In genomic region chr7:111113263-111114017, GRCh38 we compare ENCODE assay signal across 11 cellular contexts. TPM values are rescaled to one million over a fixed set of nuclear protein-coding genes. Genes with fewer than 3 reads are reported as not detected.
A peak's percentile ranks its signal among the peaks of the same experiment; 100 is the strongest.
DNase-seq lines count a peak whose midpoint lies in the region; ATAC-seq lines count a peak whose summit lies in the region.
"Had no signal": no experiment of that assay in that cellular context is flagged by ENCODE, and none has a peak within 500 bp of the region (broad histone marks: within the 10 kb centered on the region; RNA-seq: fewer than 3 reads in every experiment).

No MANE protein-coding gene starts in this region.

- intact Hi-C loops in naive thymus-derived CD4-positive, alpha-beta T cell (cut with micrococcal nuclease): no loop called here
- intact Hi-C loops in left ventricle myocardium superior (cut with micrococcal nuclease): no loop called here

- no peaks in the 10 kb centered on the region for H3K27me3 Mint-ChIP-seq in naive thymus-derived CD4-positive, alpha-beta T cell
- H3K27me3 Mint-ChIP-seq: activated B cell treated with CpG ODN at 0.5 μM for 24 hours; natural killer cell treated with Interleukin-12 subunit alpha and Interleukin-12 subunit beta and Interleukin-15 and Interleukin-18, amount 100 ng/mL, for 72 hours had no signal

- peaks cover 0 to 66% (median 39%) of the 10 kb centered on the region in 5 donors for H3K36me3 Mint-ChIP-seq in naive thymus-derived CD4-positive, alpha-beta T cell
- H3K36me3 Mint-ChIP-seq: natural killer cell treated with Interleukin-12 subunit alpha and Interleukin-12 subunit beta and Interleukin-15 and Interleukin-18, amount 100 ng/mL, for 72 hours had no signal

- peak; percentile 85 for ATAC-seq in GM18508 (IDR thresholded peaks at IDR 0.05; ENCODE audit: insufficient read depth, unreplicated experiment)
- ATAC-seq in HG02840 (IDR thresholded peaks at IDR 0.05; ENCODE audit: low FRiP score, unreplicated experiment): peak; percentile 61
- no peak for ATAC-seq in naive thymus-derived CD4-positive, alpha-beta T cell
- ATAC-seq in left ventricle myocardium superior: no peak
- ATAC-seq: natural killer cell treated with Interleukin-12 subunit alpha and Interleukin-12 subunit beta and Interleukin-15 and Interleukin-18, amount 100 ng/mL, for 72 hours had no signal

- no peaks in the 10 kb centered on the region for H3K27me3 ChIP-seq in adipocyte (replicated peaks; ENCODE audit: control insufficient read depth, insufficient read depth, low read length)
- no peaks in the 10 kb centered on the region for H3K27me3 ChIP-seq in naive thymus-derived CD4-positive, alpha-beta T cell (ENCODE audit: control insufficient read depth in 2 of 2, insufficient read depth in 2 of 2, low read length in 2 of 2)

- peak; percentile 66 for DNase-seq in adipocyte (ENCODE audit: low read depth)
- DNase-seq in naive thymus-derived CD4-positive, alpha-beta T cell: no peak
- DNase-seq in NCI-H1105 (lab: John Stamatoyannopoulos, UW): no peak
- no peak for DNase-seq in NCI-H2107 treated with DMSO at 0.1 percent for 48 hours (lab: John Stamatoyannopoulos, UW; ENCODE audit: unreplicated experiment)
- DNase-seq in NCI-H2081 (lab: John Stamatoyannopoulos, UW): no peak
- DNase-seq in left ventricle myocardium superior: no peak
- DNase-seq: activated B cell treated with CpG ODN at 0.5 μM for 24 hours had no signal

- H3K9me3 ChIP-seq in adipocyte (ENCODE audit: control insufficient read depth, low read length): no peaks in the 10 kb centered on the region
- H3K9me3 ChIP-seq in naive thymus-derived CD4-positive, alpha-beta T cell (ENCODE audit: control insufficient read depth in 2 of 3, low read length in 3 of 3): no peaks in the 10 kb centered on the region

- H3K4me3 ChIP-seq in adipocyte (ENCODE audit: low read length): no peak overlapping the region
- no peak overlapping the region for H3K4me3 ChIP-seq in naive thymus-derived CD4-positive, alpha-beta T cell (ENCODE audit: low read length)

- peaks cover 3 to 50% (median 37%) of the 10 kb centered on the region in 7 donors for H3K4me1 Mint-ChIP-seq in naive thymus-derived CD4-positive, alpha-beta T cell

- H3K9me3 Mint-ChIP-seq in naive thymus-derived CD4-positive, alpha-beta T cell: peaks cover 0 to 6% (median 0%) of the 10 kb centered on the region in 11 donors
- H3K9me3 Mint-ChIP-seq: activated B cell treated with CpG ODN at 0.5 μM for 24 hours had no signal

- CTCF ChIA-PET in naive thymus-derived CD4-positive, alpha-beta T cell (lab: Charles Lee): no interaction called here

- no peak overlapping the region for H3K9ac ChIP-seq in adipocyte (ENCODE audit: low read length)

- peak overlapping the region in 5 of 9 donors; percentile 24 to 63 (median 38) for H3K27ac Mint-ChIP-seq in naive thymus-derived CD4-positive, alpha-beta T cell
- H3K27ac Mint-ChIP-seq: activated B cell treated with CpG ODN at 0.5 μM for 24 hours; natural killer cell treated with Interleukin-12 subunit alpha and Interleukin-12 subunit beta and Interleukin-15 and Interleukin-18, amount 100 ng/mL, for 72 hours had no signal

- H3K27ac ChIP-seq in naive thymus-derived CD4-positive, alpha-beta T cell (ENCODE audit: low read depth, low read length): no peak overlapping the region

- H3K4me1 ChIP-seq in adipocyte (ENCODE audit: control insufficient read depth, insufficient read depth, low read length): peaks cover 20% of the 10 kb centered on the region
- H3K4me1 ChIP-seq in naive thymus-derived CD4-positive, alpha-beta T cell (ENCODE audit: control insufficient read depth in 2 of 2, insufficient read depth in 2 of 2, low read length in 2 of 2): no peaks in the 10 kb centered on the region

- POLR2A ChIA-PET in naive thymus-derived CD4-positive, alpha-beta T cell (lab: Charles Lee): no interaction called here

- no peaks in the 10 kb centered on the region for H3K36me3 ChIP-seq in adipocyte (ENCODE audit: control insufficient read depth, insufficient read depth, low read length, severe bottlenecking)
- peaks cover 0 to 2% (median 0%) of the 10 kb centered on the region in 3 experiments for H3K36me3 ChIP-seq in naive thymus-derived CD4-positive, alpha-beta T cell (ENCODE audit: control insufficient read depth in 2 of 3, insufficient read depth in 3 of 3, low read length in 3 of 3)

- no peak overlapping the region for H3K4me3 Mint-ChIP-seq in naive thymus-derived CD4-positive, alpha-beta T cell
- H3K4me3 Mint-ChIP-seq: activated B cell treated with CpG ODN at 0.5 μM for 24 hours; natural killer cell treated with Interleukin-12 subunit alpha and Interleukin-12 subunit beta and Interleukin-15 and Interleukin-18, amount 100 ng/mL, for 72 hours had no signal

RNA-seq across cellular contexts. Expression of gene LRRN3, which starts 22.5 kb away (rescaled TPM):
- 100 to 1,000 TPM in 3 of 5 experiments, 10 to 100 TPM in 1, 1 to 10 TPM in 1; 7.6 to 288 (median 227) TPM for total RNA-seq in naive thymus-derived CD4-positive, alpha-beta T cell
- 100 to 1,000 TPM; 169 to 173 TPM for polyA plus RNA-seq in naive thymus-derived CD4-positive, alpha-beta T cell
- total RNA-seq in left ventricle myocardium superior: 10.6 TPM
- total RNA-seq: activated B cell treated with CpG ODN at 0.5 μM for 24 hours, NCI-H460 had no signal

Comparison
In these comparisons a context has a peak if more than half of its experiments do, and no peak if none do; other contexts are left out.
1. ATAC-seq: peak in GM18508 (single experiment) and HG02840 (single experiment); none in naive thymus-derived CD4-positive, alpha-beta T cell (single experiment) and left ventricle myocardium superior (single experiment).